13 cellular contexts compared by ENCODE assay signal in the genomic region with DNA sequence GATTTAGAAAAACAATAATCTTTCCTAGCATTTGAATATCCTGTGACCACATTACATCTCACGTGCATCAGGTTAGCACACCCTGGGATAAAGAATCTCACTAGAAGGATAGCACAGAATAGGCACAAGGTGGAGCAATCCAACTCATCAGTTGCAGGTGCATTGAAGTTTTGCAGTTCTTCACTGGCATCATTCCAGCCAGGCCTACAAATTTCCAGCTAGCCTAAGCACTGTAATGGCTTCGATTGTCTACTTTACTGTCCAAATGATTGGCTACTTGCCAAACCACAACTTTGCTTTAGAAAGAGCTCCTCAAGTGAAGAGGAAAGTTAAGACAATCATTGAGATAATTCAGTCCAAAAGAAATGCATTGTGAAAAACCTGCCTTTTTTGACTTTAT.
DNase-seq lines count a peak whose midpoint lies in the region; ATAC-seq and TF ChIP-seq lines count a peak whose summit lies in the region.
"Had no signal": no experiment of that assay in that cellular context is flagged by ENCODE, and none has a peak within 500 bp of the region (broad histone marks: within the 10 kb centered on the region; RNA-seq: fewer than 3 reads in every experiment).

No MANE protein-coding gene starts in this region.

- H3K9me3 ChIP-seq in Panc1 (ENCODE audit: control insufficient read depth, insufficient read depth, low read depth, low read length), result no peaks in the 10 kb centered on the region
- H3K9me3 ChIP-seq: BLaER1 had no signal

- intact Hi-C loops in Panc1 (cut with micrococcal nuclease; ENCODE audit: unreplicated experiment), result no loop called here
- intact Hi-C loops in cardiac septum (cut with DNase I), result no loop called here

- H3K27ac ChIP-seq in Panc1 (ENCODE audit: low read length), result no peak overlapping the region
- H3K27ac ChIP-seq: BLaER1 had no signal

- CTCF ChIA-PET in Panc1 (lab: Charles Lee), result no interaction called here

- BruUV-seq in Panc1 (replicated peaks; lab: Mats Ljungman, UMichigan), result no TSS peak

- no peaks in the 10 kb centered on the region for H3K27me3 ChIP-seq in Panc1 (ENCODE audit: control insufficient read depth, insufficient read depth, low read length)
- H3K27me3 ChIP-seq: BLaER1 had no signal

- in situ Hi-C loops in Panc1 (cut with HindIII; ENCODE audit: low pct_unique_long_range_greater_than_20kb, low sequenced_read_pairs), result no loop called here

- no peaks in the 10 kb centered on the region for H3K4me1 ChIP-seq in Panc1 (ENCODE audit: control insufficient read depth, insufficient read depth, low read length)
- H3K4me1 ChIP-seq: BLaER1 had no signal

- DNase-seq in AG10803 (ENCODE audit: low read depth) (peak; percentile 23), HT1080 (ENCODE audit: low read depth) (peak; percentile 51), Panc1 (ENCODE audit: low read depth, low spot score) (no peak), fibroblast of gingiva (ENCODE audit: low read depth) (peak; percentile 36), NCI-H1092 (lab: John Stamatoyannopoulos, UW) (no peak), cardiac septum (ENCODE audit: low spot score) (no peak)
- no peak for DNase-seq in activated naive CD4-positive, alpha-beta T cell (lab: John Stamatoyannopoulos, UW)
- DNase-seq: activated CD8-positive, alpha-beta T cell treated with anti-CD3 and anti-CD28 coated beads for 36 hours; naive thymus-derived CD8-positive, alpha-beta T cell; SHP77; stimulated activated CD4-positive, alpha-beta T cell treated with anti-CD3 and anti-CD28 coated beads, Interleukin-2, amount 100 ng/mL, for 24 hours had no signal

- POLR2A ChIA-PET in Panc1 (lab: Charles Lee), result no interaction called here

- H3K36me3 ChIP-seq in Panc1 (ENCODE audit: control insufficient read depth, insufficient read depth, low read length), result no peaks in the 10 kb centered on the region
- H3K36me3 ChIP-seq: BLaER1 had no signal

- TF ChIP-seq CTCF in AG10803 (conservative IDR thresholded peaks at IDR 0.05; ENCODE audit: low read length), result no peak
- peak; percentile 24 for TF ChIP-seq CTCF in Panc1 (IDR thresholded peaks at IDR 0.05)

- H3K4me3 ChIP-seq in AG10803 (ENCODE audit: low read length), result no peak overlapping the region
- H3K4me3 ChIP-seq in Panc1 (ENCODE audit: low read depth in 2 of 2, low read length in 2 of 2), result no peak overlapping the region
- H3K4me3 ChIP-seq: BLaER1 had no signal

- no peak for ATAC-seq in Panc1
- ATAC-seq in HG03565 (IDR thresholded peaks at IDR 0.05; ENCODE audit: unreplicated experiment), result no peak
- ATAC-seq: activated CD8-positive, alpha-beta T cell treated with anti-CD3 and anti-CD28 coated beads for 36 hours; naive thymus-derived CD8-positive, alpha-beta T cell had no signal

Comparison
In these comparisons a context has a peak if more than half of its experiments do, and no peak if none do; other contexts are left out.
1. DNase-seq: peak in AG10803 (single experiment), HT1080 (single experiment) and fibroblast of gingiva (single experiment); none in Panc1 (single experiment), NCI-H1092 (single experiment), cardiac septum (single experiment) and activated naive CD4-positive, alpha-beta T cell (0 of 4).